In genomic region chr7:28280516-28280915, GRCh38 we compare ENCODE assay signal across 1 cellular context.
TF ChIP-seq lines count a peak whose summit lies in the region.

No MANE protein-coding gene starts in this region.

TF ChIP-seq in GM23338, 12 proteins besides CTCF, POLR2A, EP300 and RAD21 (continued from another document):
- TF ChIP-seq REST (IDR thresholded peaks at IDR 0.05; ENCODE audit: unreplicated experiment) (no peak), NANOG (IDR thresholded peaks at IDR 0.05; ENCODE audit: borderline replicate concordance) (no peak), CREB1 (CRISPR knock-in tag; IDR thresholded peaks at IDR 0.05; ENCODE audit: low read depth) (no peak), ETS1 (IDR thresholded peaks at IDR 0.05) (no peak)
TF ChIP-seq in GM23338: peak in this region for 0.
